ENCODE assay signal across 2 cellular contexts in genomic region chr13:21884299-21884878, GRCh38.
TF ChIP-seq lines count a peak whose summit lies in the region.

No MANE protein-coding gene starts in this region.

TF ChIP-seq in GM23338, 12 proteins besides CTCF, POLR2A, EP300 and RAD21 (continued from another document):
- TF ChIP-seq, protein P1, sequence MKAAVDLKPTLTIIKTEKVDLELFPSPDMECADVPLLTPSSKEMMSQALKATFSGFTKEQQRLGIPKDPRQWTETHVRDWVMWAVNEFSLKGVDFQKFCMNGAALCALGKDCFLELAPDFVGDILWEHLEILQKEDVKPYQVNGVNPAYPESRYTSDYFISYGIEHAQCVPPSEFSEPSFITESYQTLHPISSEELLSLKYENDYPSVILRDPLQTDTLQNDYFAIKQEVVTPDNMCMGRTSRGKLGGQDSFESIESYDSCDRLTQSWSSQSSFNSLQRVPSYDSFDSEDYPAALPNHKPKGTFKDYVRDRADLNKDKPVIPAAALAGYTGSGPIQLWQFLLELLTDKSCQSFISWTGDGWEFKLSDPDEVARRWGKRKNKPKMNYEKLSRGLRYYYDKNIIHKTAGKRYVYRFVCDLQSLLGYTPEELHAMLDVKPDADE (IDR thresholded peaks at IDR 0.05) = no peak
- TF ChIP-seq, protein P2, sequence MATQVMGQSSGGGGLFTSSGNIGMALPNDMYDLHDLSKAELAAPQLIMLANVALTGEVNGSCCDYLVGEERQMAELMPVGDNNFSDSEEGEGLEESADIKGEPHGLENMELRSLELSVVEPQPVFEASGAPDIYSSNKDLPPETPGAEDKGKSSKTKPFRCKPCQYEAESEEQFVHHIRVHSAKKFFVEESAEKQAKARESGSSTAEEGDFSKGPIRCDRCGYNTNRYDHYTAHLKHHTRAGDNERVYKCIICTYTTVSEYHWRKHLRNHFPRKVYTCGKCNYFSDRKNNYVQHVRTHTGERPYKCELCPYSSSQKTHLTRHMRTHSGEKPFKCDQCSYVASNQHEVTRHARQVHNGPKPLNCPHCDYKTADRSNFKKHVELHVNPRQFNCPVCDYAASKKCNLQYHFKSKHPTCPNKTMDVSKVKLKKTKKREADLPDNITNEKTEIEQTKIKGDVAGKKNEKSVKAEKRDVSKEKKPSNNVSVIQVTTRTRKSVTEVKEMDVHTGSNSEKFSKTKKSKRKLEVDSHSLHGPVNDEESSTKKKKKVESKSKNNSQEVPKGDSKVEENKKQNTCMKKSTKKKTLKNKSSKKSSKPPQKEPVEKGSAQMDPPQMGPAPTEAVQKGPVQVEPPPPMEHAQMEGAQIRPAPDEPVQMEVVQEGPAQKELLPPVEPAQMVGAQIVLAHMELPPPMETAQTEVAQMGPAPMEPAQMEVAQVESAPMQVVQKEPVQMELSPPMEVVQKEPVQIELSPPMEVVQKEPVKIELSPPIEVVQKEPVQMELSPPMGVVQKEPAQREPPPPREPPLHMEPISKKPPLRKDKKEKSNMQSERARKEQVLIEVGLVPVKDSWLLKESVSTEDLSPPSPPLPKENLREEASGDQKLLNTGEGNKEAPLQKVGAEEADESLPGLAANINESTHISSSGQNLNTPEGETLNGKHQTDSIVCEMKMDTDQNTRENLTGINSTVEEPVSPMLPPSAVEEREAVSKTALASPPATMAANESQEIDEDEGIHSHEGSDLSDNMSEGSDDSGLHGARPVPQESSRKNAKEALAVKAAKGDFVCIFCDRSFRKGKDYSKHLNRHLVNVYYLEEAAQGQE (IDR thresholded peaks at IDR 0.05; ENCODE audit: unreplicated experiment) = no peak
- TF ChIP-seq EZH2 (IDR thresholded peaks at IDR 0.05; ENCODE audit: low read depth, unreplicated experiment) (no peak), EZH2phosphoT487 (IDR thresholded peaks at IDR 0.05; ENCODE audit: unreplicated experiment) (no peak), STAT1 (IDR thresholded peaks at IDR 0.05; ENCODE audit: unreplicated experiment) (no peak), POLR2AphosphoS5 (IDR thresholded peaks at IDR 0.05; ENCODE audit: low read depth) (no peak)
- TF ChIP-seq, protein P3, sequence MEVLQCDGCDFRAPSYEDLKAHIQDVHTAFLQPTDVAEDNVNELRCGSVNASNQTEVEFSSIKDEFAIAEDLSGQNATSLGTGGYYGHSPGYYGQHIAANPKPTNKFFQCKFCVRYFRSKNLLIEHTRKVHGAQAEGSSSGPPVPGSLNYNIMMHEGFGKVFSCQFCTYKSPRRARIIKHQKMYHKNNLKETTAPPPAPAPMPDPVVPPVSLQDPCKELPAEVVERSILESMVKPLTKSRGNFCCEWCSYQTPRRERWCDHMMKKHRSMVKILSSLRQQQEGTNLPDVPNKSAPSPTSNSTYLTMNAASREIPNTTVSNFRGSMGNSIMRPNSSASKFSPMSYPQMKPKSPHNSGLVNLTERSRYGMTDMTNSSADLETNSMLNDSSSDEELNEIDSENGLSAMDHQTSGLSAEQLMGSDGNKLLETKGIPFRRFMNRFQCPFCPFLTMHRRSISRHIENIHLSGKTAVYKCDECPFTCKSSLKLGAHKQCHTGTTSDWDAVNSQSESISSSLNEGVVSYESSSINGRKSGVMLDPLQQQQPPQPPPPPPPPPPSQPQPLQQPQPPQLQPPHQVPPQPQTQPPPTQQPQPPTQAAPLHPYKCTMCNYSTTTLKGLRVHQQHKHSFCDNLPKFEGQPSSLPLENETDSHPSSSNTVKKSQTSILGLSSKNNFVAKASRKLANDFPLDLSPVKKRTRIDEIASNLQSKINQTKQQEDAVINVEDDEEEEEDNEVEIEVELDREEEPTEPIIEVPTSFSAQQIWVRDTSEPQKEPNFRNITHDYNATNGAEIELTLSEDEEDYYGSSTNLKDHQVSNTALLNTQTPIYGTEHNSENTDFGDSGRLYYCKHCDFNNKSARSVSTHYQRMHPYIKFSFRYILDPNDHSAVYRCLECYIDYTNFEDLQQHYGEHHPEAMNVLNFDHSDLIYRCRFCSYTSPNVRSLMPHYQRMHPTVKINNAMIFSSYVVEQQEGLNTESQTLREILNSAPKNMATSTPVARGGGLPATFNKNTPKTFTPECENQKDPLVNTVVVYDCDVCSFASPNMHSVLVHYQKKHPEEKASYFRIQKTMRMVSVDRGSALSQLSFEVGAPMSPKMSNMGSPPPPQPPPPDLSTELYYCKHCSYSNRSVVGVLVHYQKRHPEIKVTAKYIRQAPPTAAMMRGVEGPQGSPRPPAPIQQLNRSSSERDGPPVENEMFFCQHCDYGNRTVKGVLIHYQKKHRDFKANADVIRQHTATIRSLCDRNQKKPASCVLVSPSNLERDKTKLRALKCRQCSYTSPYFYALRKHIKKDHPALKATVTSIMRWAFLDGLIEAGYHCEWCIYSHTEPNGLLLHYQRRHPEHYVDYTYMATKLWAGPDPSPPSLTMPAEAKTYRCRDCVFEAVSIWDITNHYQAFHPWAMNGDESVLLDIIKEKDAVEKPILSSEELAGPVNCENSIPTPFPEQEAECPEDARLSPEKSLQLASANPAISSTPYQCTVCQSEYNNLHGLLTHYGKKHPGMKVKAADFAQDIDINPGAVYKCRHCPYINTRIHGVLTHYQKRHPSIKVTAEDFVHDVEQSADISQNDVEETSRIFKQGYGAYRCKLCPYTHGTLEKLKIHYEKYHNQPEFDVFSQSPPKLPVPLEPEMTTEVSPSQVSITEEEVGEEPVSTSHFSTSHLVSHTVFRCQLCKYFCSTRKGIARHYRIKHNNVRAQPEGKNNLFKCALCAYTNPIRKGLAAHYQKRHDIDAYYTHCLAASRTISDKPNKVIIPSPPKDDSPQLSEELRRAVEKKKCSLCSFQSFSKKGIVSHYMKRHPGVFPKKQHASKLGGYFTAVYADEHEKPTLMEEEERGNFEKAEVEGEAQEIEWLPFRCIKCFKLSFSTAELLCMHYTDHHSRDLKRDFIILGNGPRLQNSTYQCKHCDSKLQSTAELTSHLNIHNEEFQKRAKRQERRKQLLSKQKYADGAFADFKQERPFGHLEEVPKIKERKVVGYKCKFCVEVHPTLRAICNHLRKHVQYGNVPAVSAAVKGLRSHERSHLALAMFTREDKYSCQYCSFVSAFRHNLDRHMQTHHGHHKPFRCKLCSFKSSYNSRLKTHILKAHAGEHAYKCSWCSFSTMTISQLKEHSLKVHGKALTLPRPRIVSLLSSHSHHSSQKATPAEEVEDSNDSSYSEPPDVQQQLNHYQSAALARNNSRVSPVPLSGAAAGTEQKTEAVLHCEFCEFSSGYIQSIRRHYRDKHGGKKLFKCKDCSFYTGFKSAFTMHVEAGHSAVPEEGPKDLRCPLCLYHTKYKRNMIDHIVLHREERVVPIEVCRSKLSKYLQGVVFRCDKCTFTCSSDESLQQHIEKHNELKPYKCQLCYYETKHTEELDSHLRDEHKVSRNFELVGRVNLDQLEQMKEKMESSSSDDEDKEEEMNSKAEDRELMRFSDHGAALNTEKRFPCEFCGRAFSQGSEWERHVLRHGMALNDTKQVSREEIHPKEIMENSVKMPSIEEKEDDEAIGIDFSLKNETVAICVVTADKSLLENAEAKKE (CRISPR knock-in tag; IDR thresholded peaks at IDR 0.05) = no peak

TF ChIP-seq in HepG2, 621 proteins besides CTCF, POLR2A, EP300 and RAD21 (continued from another document):
- no peak for TF ChIP-seq GLMP (CRISPR knock-in tag; IDR thresholded peaks at IDR 0.05; ENCODE audit: borderline replicate concordance)
- TF ChIP-seq RBM39 (IDR thresholded peaks at IDR 0.05; ENCODE audit: low read depth, low read length, poor library complexity, severe bottlenecking) = no peak
- TF ChIP-seq TRAFD1 (CRISPR knock-in tag; IDR thresholded peaks at IDR 0.05; ENCODE audit: borderline replicate concordance) = no peak
- TF ChIP-seq BCL6 (CRISPR knock-in tag; IDR thresholded peaks at IDR 0.05) = no peak
- TF ChIP-seq ZFP1 (CRISPR knock-in tag; IDR thresholded peaks at IDR 0.05) = no peak
- no peak for TF ChIP-seq AGO2 (optimal IDR thresholded peaks at IDR 0.05; ENCODE audit: low read depth, low read length)
- TF ChIP-seq MEIS2 (CRISPR knock-in tag; IDR thresholded peaks at IDR 0.05) = no peak
- no peak for TF ChIP-seq ZFY (CRISPR knock-in tag; IDR thresholded peaks at IDR 0.05)
- TF ChIP-seq, protein P4, sequence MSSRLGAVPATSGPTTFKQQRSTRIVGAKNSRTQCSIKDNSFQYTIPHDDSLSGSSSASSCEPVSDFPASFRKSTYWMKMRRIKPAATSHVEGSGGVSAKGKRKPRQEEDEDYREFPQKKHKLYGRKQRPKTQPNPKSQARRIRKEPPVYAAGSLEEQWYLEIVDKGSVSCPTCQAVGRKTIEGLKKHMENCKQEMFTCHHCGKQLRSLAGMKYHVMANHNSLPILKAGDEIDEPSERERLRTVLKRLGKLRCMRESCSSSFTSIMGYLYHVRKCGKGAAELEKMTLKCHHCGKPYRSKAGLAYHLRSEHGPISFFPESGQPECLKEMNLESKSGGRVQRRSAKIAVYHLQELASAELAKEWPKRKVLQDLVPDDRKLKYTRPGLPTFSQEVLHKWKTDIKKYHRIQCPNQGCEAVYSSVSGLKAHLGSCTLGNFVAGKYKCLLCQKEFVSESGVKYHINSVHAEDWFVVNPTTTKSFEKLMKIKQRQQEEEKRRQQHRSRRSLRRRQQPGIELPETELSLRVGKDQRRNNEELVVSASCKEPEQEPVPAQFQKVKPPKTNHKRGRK (CRISPR knock-in tag; IDR thresholded peaks at IDR 0.05) = no peak
- no peak for TF ChIP-seq REPIN1 (CRISPR knock-in tag; IDR thresholded peaks at IDR 0.05; ENCODE audit: borderline replicate concordance, low read depth)
- no peak for TF ChIP-seq ZBTB25 (CRISPR knock-in tag; IDR thresholded peaks at IDR 0.05)
- TF ChIP-seq ZKSCAN1 (IDR thresholded peaks at IDR 0.05; ENCODE audit: low read length) = no peak
- no peak for TF ChIP-seq ZNF614 (CRISPR knock-in tag; IDR thresholded peaks at IDR 0.05; ENCODE audit: borderline replicate concordance)
- TF ChIP-seq ZFP37 (CRISPR knock-in tag; IDR thresholded peaks at IDR 0.05; ENCODE audit: borderline replicate concordance) = no peak
- no peak for TF ChIP-seq IKZF1 (IDR thresholded peaks at IDR 0.05)
